Comparison of ENCODE assay signal across 29 cellular contexts in the genomic region with DNA sequence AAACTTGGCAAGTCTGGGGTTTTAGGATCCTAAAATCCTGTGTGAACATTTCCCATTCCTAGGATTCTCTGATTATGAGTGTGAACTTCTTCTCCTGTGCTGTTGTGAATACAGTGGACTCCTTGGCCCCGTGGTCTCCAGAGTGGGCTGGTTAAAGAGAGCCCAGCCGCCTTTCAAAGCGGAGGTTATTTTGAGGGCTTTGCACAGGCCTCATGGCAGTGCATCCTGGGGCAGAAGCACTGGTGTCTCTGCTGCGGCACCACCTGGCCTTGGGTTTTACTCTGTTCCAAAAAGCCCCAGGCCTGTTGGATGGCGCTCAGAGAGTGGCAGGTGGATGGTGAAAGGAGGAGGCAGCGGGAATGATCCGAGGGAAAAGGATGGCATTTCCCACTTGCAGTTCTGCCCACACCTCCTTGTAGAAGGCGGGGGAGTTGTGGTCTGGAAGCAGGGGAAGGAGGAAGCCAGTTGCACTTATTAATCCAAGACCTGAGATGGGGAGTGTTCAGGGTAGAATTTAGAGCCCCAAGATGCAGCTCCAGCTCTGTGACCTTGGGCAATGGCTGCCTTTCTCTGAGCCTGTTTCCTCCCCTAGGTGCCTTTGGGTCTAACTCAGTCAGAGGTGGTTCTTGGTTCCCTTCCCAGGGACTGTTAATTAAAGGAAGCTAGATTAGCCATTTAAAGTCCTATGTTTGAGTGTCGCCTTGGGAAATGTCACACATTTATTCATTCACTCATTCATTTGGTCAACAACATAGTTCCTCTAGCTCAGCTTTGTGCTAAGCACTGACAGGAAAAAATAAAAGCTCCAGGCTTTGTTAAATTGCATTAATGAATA. TPM values are rescaled to one million over a fixed set of nuclear protein-coding genes. Genes with fewer than 3 reads are reported as not detected.
DNase-seq lines count a peak whose midpoint lies in the region; ATAC-seq and TF ChIP-seq lines count a peak whose summit lies in the region.
"Had no signal": no experiment of that assay in that cellular context is flagged by ENCODE, and none has a peak within 500 bp of the region (broad histone marks: within the 10 kb centered on the region; RNA-seq: fewer than 3 reads in every experiment).

No MANE protein-coding gene starts in this region.

- H3K9me3 Mint-ChIP-seq in mesothelial cell of epicardium (no peaks in the 10 kb centered on the region), natural killer cell (no peaks in the 10 kb centered on the region)
- H3K9me3 Mint-ChIP-seq: CD8-positive, alpha-beta T cell; natural killer cell treated with Interleukin-12 subunit alpha and Interleukin-12 subunit beta and Interleukin-15 and Interleukin-18, amount 100 ng/mL, for 72 hours had no signal

- H3K27me3 Mint-ChIP-seq in T-helper 17 cell, result no peaks in the 10 kb centered on the region
- H3K27me3 Mint-ChIP-seq in mesothelial cell of epicardium (ENCODE audit: low read depth), result no peaks in the 10 kb centered on the region
- H3K27me3 Mint-ChIP-seq in natural killer cell (ENCODE audit: low read depth in 2 of 2), result no peaks in the 10 kb centered on the region
- H3K27me3 Mint-ChIP-seq: natural killer cell treated with Interleukin-12 subunit alpha and Interleukin-12 subunit beta and Interleukin-15 and Interleukin-18, amount 100 ng/mL, for 72 hours had no signal

- in situ Hi-C loops in G401 (cut with HindIII; ENCODE audit: low sequenced_read_pairs), result no loop called here

- intact Hi-C loops in natural killer cell (cut with micrococcal nuclease), result no loop called here

- H3K4me3 Mint-ChIP-seq in T-helper 17 cell (no peak overlapping the region), mesothelial cell of epicardium (no peak overlapping the region), natural killer cell (no peak overlapping the region)
- H3K4me3 Mint-ChIP-seq: CD8-positive, alpha-beta T cell; natural killer cell treated with Interleukin-12 subunit alpha and Interleukin-12 subunit beta and Interleukin-15 and Interleukin-18, amount 100 ng/mL, for 72 hours had no signal

- TF ChIP-seq CTCF in mesothelial cell of epicardium (IDR thresholded peaks at IDR 0.05; ENCODE audit: unreplicated experiment), result no peak
- no peak for TF ChIP-seq CTCF in natural killer cell (IDR thresholded peaks at IDR 0.05)

- DNase-seq in AG08396 (ENCODE audit: low spot score), result peak; percentile 40
- peak; percentile 98 for DNase-seq in G401 (ENCODE audit: low spot score)
- no peak for DNase-seq in T-helper 17 cell
- DNase-seq in mesothelial cell of epicardium (ENCODE audit: low spot score in 2 of 2, unreplicated experiment in 2 of 2), result no peak
- DNase-seq in CD1c-positive myeloid dendritic cell (ENCODE audit: extremely low spot score), result no peak
- DNase-seq in natural killer cell, result no peak
- DNase-seq: activated CD4-positive, alpha-beta T cell treated with anti-CD3 and anti-CD28 coated beads for 1 hour; activated CD8-positive, alpha-beta memory T cell treated with anti-CD3 and anti-CD28 coated beads for 24 hours; activated T-cell treated with anti-CD3 and anti-CD28 coated beads, Interleukin-2, amount 50 U/mL, for 1 hour; adrenal gland; AML-193; CD8-positive, alpha-beta T cell; DMS153; foreskin melanocyte; hippocampal formation; left ventricle myocardium inferior; midbrain; NCI-H2081 treated with DMSO at 0.1 percent for 48 hours; NCI-H524 treated with DMSO at 0.1 percent for 48 hours; pancreas; stimulated activated naive CD8-positive, alpha-beta T cell treated with anti-CD3 and anti-CD28 coated beads, Interleukin-15, Interleukin-2, amounts not matched to agents 100 U/mL and 50 U/mL, for 24 hours; T-helper 1 cell had no signal

- H3K4me1 Mint-ChIP-seq in T-helper 17 cell (peaks cover 14% of the 10 kb centered on the region), mesothelial cell of epicardium (peaks cover 4% of the 10 kb centered on the region), natural killer cell (peaks cover 24% of the 10 kb centered on the region in 2 donors)

- H3K36me3 Mint-ChIP-seq in T-helper 17 cell (ENCODE audit: low read depth) (no peaks in the 10 kb centered on the region), mesothelial cell of epicardium (no peaks in the 10 kb centered on the region), natural killer cell (no peaks in the 10 kb centered on the region)
- H3K36me3 Mint-ChIP-seq: natural killer cell treated with Interleukin-12 subunit alpha and Interleukin-12 subunit beta and Interleukin-15 and Interleukin-18, amount 100 ng/mL, for 72 hours had no signal

- ATAC-seq in T-helper 17 cell (no peak), GM18873 (IDR thresholded peaks at IDR 0.05; ENCODE audit: low FRiP score, unreplicated experiment) (no peak), natural killer cell (no peak)
- ATAC-seq: CD8-positive, alpha-beta T cell; natural killer cell treated with Interleukin-12 subunit alpha and Interleukin-12 subunit beta and Interleukin-15 and Interleukin-18, amount 100 ng/mL, for 72 hours; pancreas; sciatic nerve; stimulated activated naive CD8-positive, alpha-beta T cell treated with anti-CD3 and anti-CD28 coated beads, Interleukin-15, Interleukin-2, amounts not matched to agents 100 U/mL and 50 U/mL, for 24 hours had no signal

- no peaks in the 10 kb centered on the region for H3K9me3 ChIP-seq in T-helper 17 cell (ENCODE audit: control insufficient read depth, low read length, poor library complexity, severe bottlenecking)
- H3K9me3 ChIP-seq: adrenal gland, esophagus muscularis mucosa, left ventricle myocardium inferior, pancreas, Peyer's patch, SJCRH30 had no signal

- H3K27ac Mint-ChIP-seq in T-helper 17 cell, result peak overlapping the region; percentile 6
- peak overlapping the region; percentile 59 for H3K27ac Mint-ChIP-seq in mesothelial cell of epicardium
- H3K27ac Mint-ChIP-seq in natural killer cell, result no peak overlapping the region
- H3K27ac Mint-ChIP-seq: CD8-positive, alpha-beta T cell; natural killer cell treated with Interleukin-12 subunit alpha and Interleukin-12 subunit beta and Interleukin-15 and Interleukin-18, amount 100 ng/mL, for 72 hours had no signal

RNA-seq across cellular contexts. Expression of gene MMP24, which starts 22.4 kb away (rescaled TPM):
- 113 and 118 TPM in 2 replicates for total RNA-seq in G401 (2014; rRNA removed; shearing (Covaris generic))
- under 1 TPM; 0.15 to 0.16 TPM for total RNA-seq in T-helper 17 cell
- total RNA-seq in mesothelial cell of epicardium, result 0.99 to 1.3 TPM (median 1.1 TPM) in 3 replicates
- under 1 TPM; 0.14 to 0.18 (median 0.16) TPM for total RNA-seq in natural killer cell
- total RNA-seq: natural killer cell treated with Interleukin-12 subunit alpha and Interleukin-12 subunit beta and Interleukin-15 and Interleukin-18, amount 100 ng/mL, for 72 hours; SJCRH30 had no signal

RNA-seq across cellular contexts. Expression of gene MMP24OS, which starts 29.1 kb away (rescaled TPM):
- total RNA-seq in G401 (2014; rRNA removed; shearing (Covaris generic)), result 8.6 and 10.7 TPM in 2 replicates
- total RNA-seq in T-helper 17 cell (10 to 100 TPM; 60.8 to 64.4 TPM), mesothelial cell of epicardium (61.4 to 71.9 TPM (median 66.1 TPM) in 3 replicates), natural killer cell (10 to 100 TPM; 76.5 to 92.7 (median 86.6) TPM)

RNA-seq across cellular contexts. Expression of gene EIF6, which starts 35.7 kb away (rescaled TPM):
- total RNA-seq in G401 (2014; rRNA removed; shearing (Covaris generic)), result 147 and 164 TPM in 2 replicates
- total RNA-seq in T-helper 17 cell (10 to 100 TPM; 39.4 to 43.6 TPM), mesothelial cell of epicardium (104 to 107 TPM (median 106 TPM) in 3 replicates), natural killer cell (10 to 100 TPM; 73.9 to 81.4 (median 79.0) TPM)

RNA-seq across cellular contexts. Expression of gene FAM83C, which starts 43.4 kb away (rescaled TPM):
- not detected in 2 replicates for total RNA-seq in G401 (2014; rRNA removed; shearing (Covaris generic))
- not detected for total RNA-seq in T-helper 17 cell
- 0.07 TPM in 1 of 3 replicates, not detected in the others for total RNA-seq in mesothelial cell of epicardium
- total RNA-seq in natural killer cell, result not detected
- total RNA-seq: adrenal gland; CD8-positive, alpha-beta T cell; esophagus muscularis mucosa; H4; left ventricle myocardium inferior; pancreas; Peyer's patch; sciatic nerve; SJCRH30 had no signal

Comparison
In these comparisons a context has a peak if more than half of its experiments do, and no peak if none do; other contexts are left out.
1. DNase-seq: peak in AG08396 (single experiment) and G401 (single experiment); none in T-helper 17 cell (0 of 3), mesothelial cell of epicardium (0 of 2), CD1c-positive myeloid dendritic cell (single experiment) and natural killer cell (single experiment).
2. H3K27ac Mint-ChIP-seq: peak in T-helper 17 cell (single experiment) and mesothelial cell of epicardium (single experiment); none in natural killer cell (0 of 2).
3. RNA of gene MMP24, which starts 22.4 kb away (total RNA-seq): 113 to 118 TPM in G401; 0.99 to 1.3 TPM in mesothelial cell of epicardium, 0.14 to 0.18 TPM in natural killer cell and 0.15 to 0.16 TPM in T-helper 17 cell; every median in the first group is over 10 times any median in the second.